ENCODE assay signal across 1 cellular context in the genomic region with DNA sequence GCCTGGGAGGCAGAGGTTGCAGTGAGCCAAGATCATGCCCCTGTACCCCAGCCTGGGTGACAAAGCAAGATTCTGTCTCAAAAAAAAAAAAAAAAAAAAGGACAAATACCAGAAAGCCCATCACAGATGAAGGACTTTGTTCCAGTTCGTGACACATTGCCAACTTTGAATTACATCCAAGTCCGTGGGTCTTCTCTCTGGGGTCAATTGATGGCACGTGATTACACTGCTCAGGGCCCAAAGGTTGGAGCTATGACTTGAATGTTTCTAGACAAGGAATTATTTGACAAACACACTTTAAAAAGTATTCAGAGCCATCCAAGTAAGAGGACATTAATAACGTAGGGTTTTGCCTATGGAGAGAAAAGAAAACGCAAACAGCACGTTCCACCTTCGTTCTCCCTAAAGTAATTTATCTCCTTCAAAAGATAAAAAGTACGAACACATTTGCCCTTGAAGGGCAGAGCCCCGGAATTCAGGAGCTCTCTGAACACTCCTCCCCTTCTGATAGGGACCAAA.
TF ChIP-seq lines count a peak whose summit lies in the region.

No MANE protein-coding gene starts in this region.

TF ChIP-seq in GM12878, 131 proteins besides CTCF, POLR2A, EP300 and RAD21 (continued from another document):
- no peak for TF ChIP-seq ZBTB40 (IDR thresholded peaks at IDR 0.05; ENCODE audit: borderline replicate concordance)
- no peak for TF ChIP-seq SIX5 (IDR thresholded peaks at IDR 0.05; ENCODE audit: low read depth, low read length, severe bottlenecking)
- TF ChIP-seq FOXM1 (IDR thresholded peaks at IDR 0.05; ENCODE audit: low read depth, low read length): no peak
- TF ChIP-seq ETV6 (conservative IDR thresholded peaks at IDR 0.05 in 1 of 2, IDR thresholded peaks at IDR 0.05 in 1 of 2; ENCODE audit: borderline replicate concordance in 1 of 2, low read depth in 1 of 2): no peak
TF ChIP-seq in GM12878: peak in this region for 2.
